In the genomic region with DNA sequence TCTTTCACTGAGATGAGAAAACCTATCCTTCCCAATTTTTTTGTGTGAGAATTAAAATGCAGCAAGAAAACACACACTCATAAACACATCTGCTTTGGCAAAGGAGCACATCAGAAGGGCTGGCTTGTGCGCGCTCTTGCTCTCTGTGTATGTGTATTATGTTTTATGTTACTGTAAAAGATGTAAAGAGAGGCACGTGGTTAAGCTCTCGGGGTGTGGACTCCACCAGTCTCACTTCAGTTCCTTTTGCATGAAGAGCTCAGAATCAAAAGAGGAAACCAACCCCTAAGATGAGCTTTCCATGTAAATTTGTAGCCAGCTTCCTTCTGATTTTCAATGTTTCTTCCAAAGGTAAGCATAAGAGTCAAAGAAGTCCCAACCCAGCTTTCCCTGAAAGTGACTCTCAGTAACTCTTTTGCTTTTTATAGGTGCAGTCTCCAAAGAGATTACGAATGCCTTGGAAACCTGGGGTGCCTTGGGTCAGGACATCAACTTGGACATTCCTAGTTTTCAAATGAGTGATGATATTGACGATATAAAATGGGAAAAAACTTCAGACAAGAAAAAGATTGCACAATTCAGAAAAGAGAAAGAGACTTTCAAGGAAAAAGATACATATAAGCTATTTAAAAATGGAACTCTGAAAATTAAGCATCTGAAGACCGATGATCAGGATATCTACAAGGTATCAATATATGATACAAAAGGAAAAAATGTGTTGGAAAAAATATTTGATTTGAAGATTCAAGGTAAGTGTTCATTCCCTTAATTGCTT, we compare ENCODE assay signal across 15 cellular contexts. TPM values are rescaled to one million over a fixed set of nuclear protein-coding genes. Genes with fewer than 3 reads are reported as not detected.
DNase-seq lines count a peak whose midpoint lies in the region; ATAC-seq lines count a peak whose summit lies in the region.
"Had no signal": no experiment of that assay in that cellular context is flagged by ENCODE, and none has a peak within 500 bp of the region (broad histone marks: within the 10 kb centered on the region; RNA-seq: fewer than 3 reads in every experiment).

A gene with protein sequence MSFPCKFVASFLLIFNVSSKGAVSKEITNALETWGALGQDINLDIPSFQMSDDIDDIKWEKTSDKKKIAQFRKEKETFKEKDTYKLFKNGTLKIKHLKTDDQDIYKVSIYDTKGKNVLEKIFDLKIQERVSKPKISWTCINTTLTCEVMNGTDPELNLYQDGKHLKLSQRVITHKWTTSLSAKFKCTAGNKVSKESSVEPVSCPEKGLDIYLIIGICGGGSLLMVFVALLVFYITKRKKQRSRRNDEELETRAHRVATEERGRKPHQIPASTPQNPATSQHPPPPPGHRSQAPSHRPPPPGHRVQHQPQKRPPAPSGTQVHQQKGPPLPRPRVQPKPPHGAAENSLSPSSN (plus strand): TSS at position 228 of the 775 bp plus-strand sequence. CDS start 63 bp downstream, at position 291.

- no peaks in the 10 kb centered on the region for H3K9me2 ChIP-seq in Karpas-422 (replicated peaks; ENCODE audit: insufficient read depth, low read length)

- H2AFZ ChIP-seq in Karpas-422 (ENCODE audit: low read length) = no peak within 1 kb of the TSS

- no peak within 1 kb of the TSS for H3K4me2 ChIP-seq in Karpas-422 (ENCODE audit: low read depth, low read length, poor library complexity, severe bottlenecking)
- H3K4me2 ChIP-seq: smooth muscle cell had no signal

- H3K4me3 ChIP-seq in effector memory CD4-positive, alpha-beta T cell (ENCODE audit: insufficient read depth, low read depth, low read length, poor library complexity, severe bottlenecking) = peak within 1 kb of the TSS; percentile 82
- no peak within 1 kb of the TSS for H3K4me3 ChIP-seq in Karpas-422 (ENCODE audit: low read length)
- H3K4me3 ChIP-seq: smooth muscle cell had no signal

- no peaks in the 10 kb centered on the region for H4K20me1 ChIP-seq in Karpas-422 (ENCODE audit: insufficient read depth, low read depth, low read length)

- no peaks in the 10 kb centered on the region for H3K36me3 ChIP-seq in effector memory CD4-positive, alpha-beta T cell (ENCODE audit: control insufficient read depth, insufficient read depth, low read length)
- H3K36me3 ChIP-seq in Karpas-422 (ENCODE audit: insufficient read depth, low read length) = no peaks in the 10 kb centered on the region

- ATAC-seq in stimulated activated naive CD8-positive, alpha-beta T cell treated with anti-CD3 and anti-CD28 coated beads, Interleukin-15, Interleukin-2, amounts not matched to agents 100 U/mL and 50 U/mL, for 24 hours = peak; percentile 85
- ATAC-seq in GM19023 (IDR thresholded peaks at IDR 0.05; ENCODE audit: unreplicated experiment) = no peak

- H3K79me2 ChIP-seq in Karpas-422 (ENCODE audit: low read length) = no peaks in the 10 kb centered on the region

- H3K27me3 ChIP-seq in effector memory CD4-positive, alpha-beta T cell (replicated peaks; ENCODE audit: control insufficient read depth, insufficient read depth, low read length, poor library complexity, severe bottlenecking) = no peaks in the 10 kb centered on the region
- no peaks in the 10 kb centered on the region for H3K27me3 ChIP-seq in Karpas-422 (ENCODE audit: low read length)

- H3K27ac ChIP-seq in effector memory CD4-positive, alpha-beta T cell (ENCODE audit: insufficient read depth, low read length, poor library complexity, severe bottlenecking) = peak within 1 kb of the TSS; percentile 87
- H3K27ac ChIP-seq in Karpas-422 (ENCODE audit: low read length) = no peak within 1 kb of the TSS

- DNase-seq in NK-92 treated with Interleukin-12 subunit alpha and Interleukin-12 subunit beta, amount 100 ng/mL, for 24 hours (lab: John Stamatoyannopoulos, UW) = peak; percentile 29
- DNase-seq in NK-92 (lab: John Stamatoyannopoulos, UW; ENCODE audit: unreplicated experiment) (no peak), Karpas-422 (no peak), NCI-H446 (lab: John Stamatoyannopoulos, UW) (no peak)
- DNase-seq in activated CD4-positive, alpha-beta T cell treated with anti-CD3 and anti-CD28 coated beads, Interleukin-2, amount 50 U/mL, for 48 hours = peak; percentile 60 to 66
- DNase-seq in effector memory CD4-positive, alpha-beta T cell = peak in 1 of 3 donors; percentile 36
- DNase-seq in stimulated activated naive CD8-positive, alpha-beta T cell treated with anti-CD3 and anti-CD28 coated beads, Interleukin-15, Interleukin-2, amounts not matched to agents 100 U/mL and 50 U/mL, for 24 hours = no peak
- DNase-seq: 8988T, KG1, NCI-H524 had no signal

- no peak within 1 kb of the TSS for H3K9ac ChIP-seq in Karpas-422 (ENCODE audit: low read length)

- no peaks in the 10 kb centered on the region for H3K9me3 ChIP-seq in effector memory CD4-positive, alpha-beta T cell (ENCODE audit: control insufficient read depth, low read length)
- no peaks in the 10 kb centered on the region for H3K9me3 ChIP-seq in Karpas-422 (ENCODE audit: low read length)

- H3K4me1 ChIP-seq in effector memory CD4-positive, alpha-beta T cell (ENCODE audit: control insufficient read depth, insufficient read depth, low read length, poor library complexity, severe bottlenecking) = peaks cover 12% of the 10 kb centered on the region
- no peaks in the 10 kb centered on the region for H3K4me1 ChIP-seq in Karpas-422 (ENCODE audit: low read length)

RNA-seq across cellular contexts. Expression of the gene that starts here (rescaled TPM):
- not detected in 2 replicates for total RNA-seq in Karpas-422 (2014; rRNA removed; shearing (Covaris generic); ENCODE audit: low replicate concordance)
- total RNA-seq: Daoy, endothelial cell of umbilical vein, myocyte, smooth muscle cell had no signal

Comparison
In these comparisons a context has a peak if more than half of its experiments do, and no peak if none do; other contexts are left out.
1. DNase-seq: peak in NK-92 treated with Interleukin-12 subunit alpha and Interleukin-12 subunit beta, amount 100 ng/mL, for 24 hours (single experiment) and activated CD4-positive, alpha-beta T cell treated with anti-CD3 and anti-CD28 coated beads, Interleukin-2, amount 50 U/mL, for 48 hours (2 of 2); none in NK-92 (single experiment), stimulated activated naive CD8-positive, alpha-beta T cell treated with anti-CD3 and anti-CD28 coated beads, Interleukin-15, Interleukin-2, amounts not matched to agents 100 U/mL and 50 U/mL, for 24 hours (single experiment), Karpas-422 (single experiment) and NCI-H446 (0 of 2).